Comparison of ENCODE assay signal across 8 cellular contexts in the genomic region with DNA sequence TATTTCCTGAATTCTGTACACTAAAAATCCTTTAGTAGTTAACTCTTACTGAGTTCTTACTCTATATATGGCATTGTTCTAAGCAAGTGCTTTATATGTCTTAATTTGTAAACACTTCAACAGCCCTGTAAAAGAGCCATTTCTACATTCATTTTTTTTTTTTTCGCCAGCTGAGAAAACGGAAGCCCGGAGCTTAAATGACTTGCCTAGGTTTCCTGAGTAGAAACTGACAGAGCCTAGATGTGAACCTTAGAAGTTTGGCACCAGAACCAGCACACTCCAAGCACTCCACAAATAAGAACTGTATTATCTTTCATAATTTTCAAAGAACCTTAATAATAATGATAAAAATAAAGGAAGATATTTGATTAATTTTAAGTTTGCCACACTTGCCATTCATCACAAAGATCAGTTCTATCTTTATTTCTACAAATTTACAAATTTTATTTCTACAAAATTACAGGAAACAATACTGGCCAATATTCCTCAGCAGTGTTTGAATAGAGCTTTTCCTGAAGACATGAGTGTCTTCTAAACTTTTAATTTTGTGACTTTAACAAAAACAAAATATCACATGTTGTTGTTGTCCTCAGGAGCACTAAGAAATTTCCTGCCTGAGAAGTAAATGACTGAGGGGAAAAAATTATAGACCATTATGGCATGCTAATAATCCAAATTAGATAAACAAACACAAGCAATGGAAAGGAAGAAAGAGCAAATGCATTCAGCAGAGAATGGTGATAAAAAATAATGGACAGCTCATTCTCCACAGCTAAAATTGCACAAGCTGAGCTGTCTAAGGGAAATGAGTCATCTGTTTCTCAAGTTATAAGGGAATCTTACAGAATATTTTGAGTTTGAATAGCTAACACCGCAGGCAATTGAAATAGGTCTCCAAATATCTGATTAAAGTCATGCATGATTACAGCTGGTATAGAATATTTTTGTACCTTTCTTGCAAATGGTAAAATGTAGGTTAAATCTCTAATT.
A peak's percentile ranks its signal among the peaks of the same experiment; 100 is the strongest.
DNase-seq lines count a peak whose midpoint lies in the region; ATAC-seq and TF ChIP-seq lines count a peak whose summit lies in the region.

No MANE protein-coding gene starts in this region.

- H3K27me3 Mint-ChIP-seq in activated naive CD8-positive, alpha-beta T cell, result no peaks in the 10 kb centered on the region
- no peaks in the 10 kb centered on the region for H3K27me3 Mint-ChIP-seq in Calu3 (ENCODE audit: unreplicated experiment)

- no TSS peak for BruUV-seq in Calu3 (replicated peaks; lab: Mats Ljungman, UMichigan)

- peaks cover 6% of the 10 kb centered on the region for H3K36me3 Mint-ChIP-seq in activated naive CD8-positive, alpha-beta T cell
- H3K36me3 Mint-ChIP-seq in Calu3 (ENCODE audit: insufficient read depth, unreplicated experiment), result no peaks in the 10 kb centered on the region

- H3K4me3 Mint-ChIP-seq in activated naive CD8-positive, alpha-beta T cell, result peak overlapping the region; percentile 46
- H3K4me3 Mint-ChIP-seq in Calu3 (ENCODE audit: low read depth, unreplicated experiment), result no peak overlapping the region

- no peaks in the 10 kb centered on the region for H3K9me3 Mint-ChIP-seq in activated naive CD8-positive, alpha-beta T cell (ENCODE audit: low read depth)
- H3K9me3 Mint-ChIP-seq in Calu3 (ENCODE audit: low read depth, unreplicated experiment), result no peaks in the 10 kb centered on the region

- ATAC-seq in GM18508 (IDR thresholded peaks at IDR 0.05; ENCODE audit: insufficient read depth, unreplicated experiment), result peak; percentile 34
- no peak for ATAC-seq in GM21737 (IDR thresholded peaks at IDR 0.05; ENCODE audit: unreplicated experiment)

- peak overlapping the region; percentile 11 for H3K27ac Mint-ChIP-seq in activated naive CD8-positive, alpha-beta T cell
- H3K27ac Mint-ChIP-seq in Calu3 (ENCODE audit: unreplicated experiment), result no peak overlapping the region

- CTCF ChIA-PET in Calu3 (lab: Charles Lee), result no interaction called here

- intact Hi-C loops in Calu3 (cut with micrococcal nuclease; ENCODE audit: unreplicated experiment), result loop anchor here (5.0 kb wide), 1 partner anchor 43 kb away; no protein-coding TSS in a partner anchor

- TF ChIP-seq CTCF in Calu3 (IDR thresholded peaks at IDR 0.05; ENCODE audit: unreplicated experiment), result no peak

- DNase-seq in A172 (ENCODE audit: low spot score) (peak; percentile 73), Kasumi-1 (lab: John Stamatoyannopoulos, UW) (peak; percentile 75 to 78), myocyte (ENCODE audit: low read depth) (peak; percentile 49), Calu3 (no peak)
- no peak for DNase-seq in activated CD8-positive, alpha-beta memory T cell treated with anti-CD3 and anti-CD28 coated beads, Interleukin-2, amount 50 U/mL, for 4 hours

- peaks cover 27% of the 10 kb centered on the region for H3K4me1 Mint-ChIP-seq in activated naive CD8-positive, alpha-beta T cell (ENCODE audit: low read depth)
- H3K4me1 Mint-ChIP-seq in Calu3 (ENCODE audit: low read depth, unreplicated experiment), result peaks cover 8% of the 10 kb centered on the region

Comparison
In these comparisons a context has a peak if more than half of its experiments do, and no peak if none do; other contexts are left out.
1. DNase-seq: peak in A172 (single experiment), Kasumi-1 (2 of 2) and myocyte (single experiment); none in Calu3 (single experiment) and activated CD8-positive, alpha-beta memory T cell treated with anti-CD3 and anti-CD28 coated beads, Interleukin-2, amount 50 U/mL, for 4 hours (single experiment).